In the genomic region with DNA sequence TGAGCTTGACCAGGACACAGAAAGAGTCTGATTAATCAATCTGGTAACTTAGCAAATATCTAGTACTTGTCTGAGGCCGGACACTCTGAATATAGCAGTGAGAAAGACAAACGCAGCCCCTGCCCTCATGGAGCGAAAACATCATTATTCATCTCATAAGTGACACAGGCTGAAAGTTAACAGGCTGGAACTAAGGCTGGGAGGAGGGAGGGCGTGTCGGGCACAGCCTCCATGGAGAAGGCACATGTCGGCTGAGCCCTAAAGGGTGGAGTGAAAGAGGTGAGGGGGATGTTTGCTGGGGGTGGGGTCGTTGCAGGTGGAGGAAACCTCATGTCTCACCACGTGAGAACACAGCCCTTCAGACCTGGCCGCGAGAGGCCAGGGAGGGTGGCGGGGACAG, we compare ENCODE assay signal across 20 cellular contexts.
"Had no signal": no experiment of that assay in that cellular context is flagged by ENCODE, and none has a peak within 500 bp of the region (broad histone marks: within the 10 kb centered on the region; RNA-seq: fewer than 3 reads in every experiment).

No MANE protein-coding gene starts in this region.

- DNase-seq: heart left ventricle; islet precursor cell; left lung; lower lobe of right lung; mammary epithelial cell; mesenchymal stem cell; naive B cell; natural killer cell; occipital lobe; spleen; stimulated activated CD4-positive, alpha-beta T cell treated with anti-CD3 and anti-CD28 coated beads, Interleukin-4, amount 100 ng/mL, for 24 hours; stimulated activated naive CD4-positive, alpha-beta T cell; tibial artery; trophoblast cell; upper lobe of right lung had no signal

- H3K36me3 Mint-ChIP-seq: naive B cell; natural killer cell; neural progenitor cell; stimulated activated effector memory CD8-positive, alpha-beta T cell treated with anti-CD3 and anti-CD28 coated beads, Interleukin-12 subunit alpha, Interleukin-12 subunit beta, amount 100 ng/mL, for 72 hours had no signal

- H3K27ac Mint-ChIP-seq: natural killer cell; neural progenitor cell; progenitor cell of endocrine pancreas; stimulated activated effector memory CD8-positive, alpha-beta T cell treated with anti-CD3 and anti-CD28 coated beads, Interleukin-12 subunit alpha, Interleukin-12 subunit beta, amount 100 ng/mL, for 72 hours; stimulated activated naive CD8-positive, alpha-beta T cell treated with anti-CD3 and anti-CD28 coated beads, Interleukin-15, Interleukin-2, amounts not matched to agents 100 ng/mL and 50 ng/mL, for 24 hours had no signal

- H3K4me1 Mint-ChIP-seq: naive B cell; natural killer cell; stimulated activated effector memory CD8-positive, alpha-beta T cell treated with anti-CD3 and anti-CD28 coated beads, Interleukin-12 subunit alpha, Interleukin-12 subunit beta, amount 100 ng/mL, for 72 hours had no signal

- H3K4me3 Mint-ChIP-seq: naive B cell; natural killer cell; neural progenitor cell; stimulated activated effector memory CD8-positive, alpha-beta T cell treated with anti-CD3 and anti-CD28 coated beads, Interleukin-12 subunit alpha, Interleukin-12 subunit beta, amount 100 ng/mL, for 72 hours; stimulated activated naive CD8-positive, alpha-beta T cell treated with anti-CD3 and anti-CD28 coated beads, Interleukin-15, Interleukin-2, amounts not matched to agents 100 ng/mL and 50 ng/mL, for 24 hours had no signal

- ATAC-seq: heart left ventricle; left lung; lower lobe of right lung; natural killer cell; sciatic nerve; stimulated activated effector memory CD8-positive, alpha-beta T cell treated with anti-CD3 and anti-CD28 coated beads, Interleukin-12 subunit alpha, Interleukin-12 subunit beta, amount 100 ng/mL, for 72 hours; upper lobe of right lung had no signal

- H3K9me3 Mint-ChIP-seq: natural killer cell; stimulated activated naive CD8-positive, alpha-beta T cell treated with anti-CD3 and anti-CD28 coated beads, Interleukin-15, Interleukin-2, amounts not matched to agents 100 ng/mL and 50 ng/mL, for 24 hours had no signal
